ENCODE assay signal across 23 cellular contexts in the genomic region with DNA sequence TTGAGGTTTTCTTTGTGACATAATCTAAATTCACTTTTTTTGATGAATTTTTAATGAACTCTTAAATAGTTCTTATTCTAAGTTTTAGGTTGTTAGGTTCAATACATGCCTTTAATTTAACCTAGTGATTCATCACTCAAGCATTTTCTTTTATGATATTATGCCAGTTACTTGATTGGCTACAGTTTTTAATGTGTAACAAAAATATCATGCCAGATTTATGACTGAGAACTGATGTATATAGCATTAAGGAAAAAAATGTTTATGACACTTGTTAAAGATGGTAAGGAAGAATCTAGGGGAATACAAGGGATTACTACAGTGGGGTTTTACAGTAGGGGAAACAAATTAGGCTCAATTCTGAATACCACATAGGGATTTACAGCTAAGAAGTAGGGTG.
"Had no signal": no experiment of that assay in that cellular context is flagged by ENCODE, and none has a peak within 500 bp of the region (broad histone marks: within the 10 kb centered on the region; RNA-seq: fewer than 3 reads in every experiment).

No MANE protein-coding gene starts in this region.

- H3K36me3 Mint-ChIP-seq: activated CD8-positive, alpha-beta memory T cell treated with anti-CD3 and anti-CD28 coated beads, Interleukin-2, amount 10 ng/mL, durations not matched to agents 7 days and 5 days; activated naive CD8-positive, alpha-beta T cell treated with anti-CD3 and anti-CD28 coated beads for 36 hours had no signal

- H3K27ac ChIP-seq: brain microvascular endothelial cell, KMS-11 had no signal

- H3K9me3 ChIP-seq: MG63 had no signal

- H3K4me3 Mint-ChIP-seq: activated B cell treated with CpG ODN at 0.5 μM for 24 hours; activated CD4-positive, alpha-beta T cell treated with anti-CD3 and anti-CD28 coated beads, Interleukin-2, amount 10 ng/mL, durations not matched to agents 24 days and 14 days; activated CD8-positive, alpha-beta memory T cell treated with anti-CD3 and anti-CD28 coated beads, Interleukin-2, amount 10 ng/mL, durations not matched to agents 7 days and 5 days; activated naive CD4-positive, alpha-beta T cell treated with anti-CD3 and anti-CD28 coated beads for 36 hours; activated naive CD8-positive, alpha-beta T cell treated with anti-CD3 and anti-CD28 coated beads for 36 hours; activated T-cell treated with anti-CD3 and anti-CD28 coated beads, Interleukin-2, amount 50 U/mL, for 24 hours; T-helper 17 cell had no signal

- H3K27ac Mint-ChIP-seq: activated B cell treated with CpG ODN at 0.5 μM for 24 hours; activated CD4-positive, alpha-beta T cell treated with anti-CD3 and anti-CD28 coated beads, Interleukin-2, amount 10 ng/mL, durations not matched to agents 24 days and 14 days; activated CD8-positive, alpha-beta memory T cell treated with anti-CD3 and anti-CD28 coated beads, Interleukin-2, amount 10 ng/mL, durations not matched to agents 7 days and 5 days; activated naive CD4-positive, alpha-beta T cell treated with anti-CD3 and anti-CD28 coated beads for 36 hours; activated naive CD8-positive, alpha-beta T cell treated with anti-CD3 and anti-CD28 coated beads for 36 hours; activated T-cell treated with anti-CD3 and anti-CD28 coated beads, Interleukin-2, amount 50 U/mL, for 24 hours; T-helper 17 cell had no signal

- H3K36me3 ChIP-seq: brain microvascular endothelial cell, MG63 had no signal

- H3K4me3 ChIP-seq: MG63 had no signal

- H3K4me2 ChIP-seq: KMS-11 had no signal

- H3K9me3 Mint-ChIP-seq: activated B cell treated with CpG ODN at 0.5 μM for 24 hours; activated CD4-positive, alpha-beta T cell treated with anti-CD3 and anti-CD28 coated beads, Interleukin-2, amount 10 ng/mL, durations not matched to agents 24 days and 14 days had no signal

- H3K27me3 ChIP-seq: brain microvascular endothelial cell, MG63 had no signal

- DNase-seq: activated B cell treated with CpG ODN at 0.5 μM for 24 hours; activated CD4-positive, alpha-beta T cell treated with anti-CD3 and anti-CD28 coated beads for 1 hour; activated CD4-positive, alpha-beta T cell treated with anti-CD3 and anti-CD28 coated beads, Interleukin-2, amount 10 ng/mL, durations not matched to agents 24 days and 14 days; activated CD4-positive, alpha-beta T cell treated with anti-CD3 and anti-CD28 coated beads, Interleukin-2, amount 50 U/mL, for 48 hours; activated CD8-positive, alpha-beta memory T cell treated with anti-CD3 and anti-CD28 coated beads, Interleukin-2, amount 10 ng/mL, durations not matched to agents 7 days and 5 days; activated effector memory CD4-positive, alpha-beta T cell treated with anti-CD3 and anti-CD28 coated beads, Interleukin-2, amount 50 U/mL, for 16 hours; activated naive CD4-positive, alpha-beta T cell treated with anti-CD3 and anti-CD28 coated beads for 36 hours; activated naive CD8-positive, alpha-beta T cell treated with anti-CD3 and anti-CD28 coated beads for 36 hours; activated T-cell treated with anti-CD3 and anti-CD28 coated beads, Interleukin-2, amount 50 U/mL, for 24 hours; brain microvascular endothelial cell; caudate nucleus; MG63; MV-4-11; NCI-H1105; NCI-H1436; NCI-H1694 treated with DMSO at 0.1 percent for 48 hours; NCI-H2029 treated with DMSO at 0.1 percent for 48 hours; NCI-H446; NCI-H524; SIG-M5; T-helper 17 cell; T-helper 9 cell had no signal

- ATAC-seq: activated CD8-positive, alpha-beta memory T cell treated with anti-CD3 and anti-CD28 coated beads, Interleukin-2, amount 10 ng/mL, durations not matched to agents 7 days and 5 days; T-helper 17 cell had no signal

- H3K27me3 Mint-ChIP-seq: activated B cell treated with CpG ODN at 0.5 μM for 24 hours; activated CD4-positive, alpha-beta T cell treated with anti-CD3 and anti-CD28 coated beads, Interleukin-2, amount 10 ng/mL, durations not matched to agents 24 days and 14 days; activated CD8-positive, alpha-beta memory T cell treated with anti-CD3 and anti-CD28 coated beads, Interleukin-2, amount 10 ng/mL, durations not matched to agents 7 days and 5 days; activated naive CD8-positive, alpha-beta T cell treated with anti-CD3 and anti-CD28 coated beads for 36 hours; activated T-cell treated with anti-CD3 and anti-CD28 coated beads, Interleukin-2, amount 50 U/mL, for 24 hours; T-helper 17 cell had no signal

- H3K4me1 Mint-ChIP-seq: activated B cell treated with CpG ODN at 0.5 μM for 24 hours; activated CD4-positive, alpha-beta T cell treated with anti-CD3 and anti-CD28 coated beads, Interleukin-2, amount 10 ng/mL, durations not matched to agents 24 days and 14 days; activated CD8-positive, alpha-beta memory T cell treated with anti-CD3 and anti-CD28 coated beads, Interleukin-2, amount 10 ng/mL, durations not matched to agents 7 days and 5 days; activated naive CD8-positive, alpha-beta T cell treated with anti-CD3 and anti-CD28 coated beads for 36 hours; T-helper 17 cell had no signal
